27 cellular contexts compared by ENCODE assay signal in the genomic region with DNA sequence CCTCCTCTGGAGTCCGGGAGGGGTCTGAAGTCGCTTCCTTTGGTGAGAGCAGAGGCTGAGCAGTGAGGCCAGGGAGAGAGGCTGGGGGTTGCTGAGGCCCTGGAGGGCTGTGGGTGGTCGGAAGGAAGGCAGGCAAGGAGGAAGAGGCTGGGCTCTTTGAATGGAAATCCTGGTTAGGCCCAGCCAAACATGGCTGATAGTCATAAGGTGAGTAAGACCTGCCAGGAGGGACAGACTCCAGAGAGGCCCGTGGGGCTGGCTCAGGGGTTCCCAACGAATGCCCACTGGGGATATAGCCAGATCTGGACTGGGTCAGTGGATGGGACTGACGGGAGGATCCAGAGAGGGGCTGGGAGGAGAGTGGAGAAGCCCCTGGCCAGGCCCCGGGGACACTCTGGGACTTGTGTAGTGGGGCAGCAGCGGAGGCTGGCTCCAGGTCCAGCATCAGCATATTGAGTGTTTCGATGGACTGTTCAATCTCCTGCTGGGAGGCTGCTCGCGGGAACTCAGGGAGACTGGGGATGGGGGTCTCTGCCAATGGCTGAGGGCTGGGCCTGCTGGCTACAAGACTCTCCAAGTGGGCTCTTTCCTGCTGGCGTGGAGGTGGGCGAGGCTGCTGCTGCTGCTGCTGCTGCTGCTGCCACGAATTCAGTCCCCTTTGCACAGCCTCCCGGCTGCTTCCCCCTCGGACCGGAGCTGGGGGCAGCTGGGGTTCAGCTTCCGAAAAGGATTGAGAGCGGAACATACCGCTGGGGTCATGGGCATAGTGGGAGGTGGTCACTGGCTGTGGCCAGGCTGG.
DNase-seq lines count a peak whose midpoint lies in the region; ATAC-seq and TF ChIP-seq lines count a peak whose summit lies in the region.
"Had no signal": no experiment of that assay in that cellular context is flagged by ENCODE, and none has a peak within 500 bp of the region (broad histone marks: within the 10 kb centered on the region; RNA-seq: fewer than 3 reads in every experiment).

No MANE protein-coding gene starts in this region.

- no peaks in the 10 kb centered on the region for H4K20me1 ChIP-seq in mammary epithelial cell (ENCODE audit: insufficient read depth, low read length)

- H3K9ac ChIP-seq in mammary epithelial cell (ENCODE audit: insufficient read depth, low read length) (no peak overlapping the region), rectal smooth muscle tissue (ENCODE audit: low read length) (no peak overlapping the region)

- no peak for DNase-seq in breast epithelium (ENCODE audit: low spot score in 2 of 2)
- DNase-seq in mammary epithelial cell = no peak
- DNase-seq in left lobe of liver (ENCODE audit: low spot score) = no peak
- peak in 1 of 2 donors; percentile 65 for DNase-seq in upper lobe of left lung
- DNase-seq in AG08396 (ENCODE audit: low spot score) = no peak
- DNase-seq in effector memory CD8-positive, alpha-beta T cell = no peak
- DNase-seq: activated CD4-positive, alpha-beta T cell treated with anti-CD3 and anti-CD28 coated beads, Interleukin-2, amount 10 ng/mL, durations not matched to agents 24 days and 14 days; activated naive CD4-positive, alpha-beta T cell treated with Interleukin-2 at 50 U/mL for 16 hours; activated T-cell treated with anti-CD3 and anti-CD28 coated beads, Interleukin-2, amount 50 U/mL, for 48 hours; CD4-positive, alpha-beta T cell; dermis blood vessel endothelial cell; HCEC 1CT; NCI-H1092 treated with DMSO at 0.1 percent for 48 hours; NCI-H2029; NCI-H345; NCI-H748 treated with DMSO at 0.1 percent for 48 hours; stimulated activated CD4-positive, alpha-beta T cell treated with anti-CD3 and anti-CD28 coated beads, Interleukin-2, amount 100 ng/mL, for 24 hours; T-helper 9 cell; thyroid gland; WERI-Rb-1 had no signal

- no peak for TF ChIP-seq EP300 in upper lobe of left lung (IDR thresholded peaks at IDR 0.05)

- H3K4me1 Mint-ChIP-seq in effector memory CD8-positive, alpha-beta T cell (ENCODE audit: low read depth in 2 of 2) = no peaks in the 10 kb centered on the region
- H3K4me1 Mint-ChIP-seq: activated CD4-positive, alpha-beta T cell treated with anti-CD3 and anti-CD28 coated beads, Interleukin-2, amount 10 ng/mL, durations not matched to agents 24 days and 14 days had no signal

- no peak overlapping the region for H3K4me2 ChIP-seq in mammary epithelial cell (ENCODE audit: insufficient read depth, low read depth, low read length)

- intact Hi-C loops in breast epithelium (cut with DNase I; ENCODE audit: low total_unique reads) = no loop called here
- intact Hi-C loops in mammary epithelial cell (cut with micrococcal nuclease) = no loop called here

- H3K36me3 ChIP-seq in breast epithelium (no peaks in the 10 kb centered on the region), mammary epithelial cell (ENCODE audit: insufficient read depth, low read length) (no peaks in the 10 kb centered on the region), rectal smooth muscle tissue (ENCODE audit: control insufficient read depth, insufficient read depth, low read length) (peaks cover 27% of the 10 kb centered on the region), upper lobe of left lung (peaks cover 24 to 66% (median 35%) of the 10 kb centered on the region in 4 donors)
- H3K36me3 ChIP-seq: neutrophil, WERI-Rb-1 had no signal

- H3K36me3 Mint-ChIP-seq in effector memory CD8-positive, alpha-beta T cell (ENCODE audit: insufficient read depth) = peaks cover 3% of the 10 kb centered on the region

- in situ Hi-C loops in mammary epithelial cell (cut with MboI; ENCODE audit: low sequenced_read_pairs in 2 of 2) = no loop called here

- dilution Hi-C loops in mammary epithelial cell (cut with HindIII; ENCODE audit: low sequenced_read_pairs) = no loop called here

- no peak overlapping the region for H3K4me3 Mint-ChIP-seq in effector memory CD8-positive, alpha-beta T cell
- H3K4me3 Mint-ChIP-seq: activated CD4-positive, alpha-beta T cell treated with anti-CD3 and anti-CD28 coated beads, Interleukin-2, amount 10 ng/mL, durations not matched to agents 24 days and 14 days; CD4-positive, alpha-beta T cell had no signal

- H3K9me3 ChIP-seq in breast epithelium (no peaks in the 10 kb centered on the region), mammary epithelial cell (replicated peaks; ENCODE audit: insufficient read depth, low read length) (peaks cover 9% of the 10 kb centered on the region), upper lobe of left lung (no peaks in the 10 kb centered on the region)
- H3K9me3 ChIP-seq: neutrophil, prostate gland, thyroid gland had no signal

- BruUV-seq in mammary epithelial cell (replicated peaks; lab: Mats Ljungman, UMichigan) = no TSS peak

- H2AFZ ChIP-seq in mammary epithelial cell (ENCODE audit: low read depth, low read length) = no peak overlapping the region

- 87% methylated on average over 11 of the region's 20 CpGs for WGBS in mammary epithelial cell (ENCODE audit: low coverage, missing lambda C conversion rate)
- WGBS in upper lobe of left lung, 2 donors = 80% methylated on average over 12 to 20 of the region's 20 CpGs

- H3K79me2 ChIP-seq in mammary epithelial cell (ENCODE audit: insufficient read depth, low read length) = no peaks in the 10 kb centered on the region

- CTCF ChIA-PET in mammary epithelial cell (lab: Charles Lee; ENCODE audit: low non-redundant PET) = no interaction called here

- H3K27ac Mint-ChIP-seq in effector memory CD8-positive, alpha-beta T cell = no peak overlapping the region
- H3K27ac Mint-ChIP-seq: activated CD4-positive, alpha-beta T cell treated with anti-CD3 and anti-CD28 coated beads, Interleukin-2, amount 10 ng/mL, durations not matched to agents 24 days and 14 days; CD4-positive, alpha-beta T cell had no signal

- TF ChIP-seq CTCF in breast epithelium (IDR thresholded peaks at IDR 0.05) = no peak
- TF ChIP-seq CTCF in mammary epithelial cell (conservative IDR thresholded peaks at IDR 0.05 in 1 of 2, IDR thresholded peaks at IDR 0.05 in 1 of 2; ENCODE audit: extremely low read depth in 1 of 2, insufficient read depth in 1 of 2, low read depth in 1 of 2, low read length in 2 of 2) = no peak
- no peak for TF ChIP-seq CTCF in upper lobe of left lung (IDR thresholded peaks at IDR 0.05)

- H3K27ac ChIP-seq in breast epithelium (peak overlapping the region; percentile 36 to 55), mammary epithelial cell (ENCODE audit: insufficient read depth, low read depth, low read length) (no peak overlapping the region), rectal smooth muscle tissue (ENCODE audit: low read depth, low read length) (peak overlapping the region; percentile 25), upper lobe of left lung (peak overlapping the region; percentile 21 to 75 (median 72))
- H3K27ac ChIP-seq: 22Rv1, HL-60, neutrophil, prostate gland, WERI-Rb-1 had no signal

- H3K9me3 Mint-ChIP-seq in effector memory CD8-positive, alpha-beta T cell = no peaks in the 10 kb centered on the region
- H3K9me3 Mint-ChIP-seq: activated CD4-positive, alpha-beta T cell treated with anti-CD3 and anti-CD28 coated beads, Interleukin-2, amount 10 ng/mL, durations not matched to agents 24 days and 14 days; CD4-positive, alpha-beta T cell had no signal

- ATAC-seq in left lobe of liver = peak; percentile 2
- ATAC-seq in upper lobe of left lung (ENCODE audit: low FRiP score in 2 of 2) = no peak
- no peak for ATAC-seq in HG03095 (IDR thresholded peaks at IDR 0.05; ENCODE audit: unreplicated experiment)
- ATAC-seq in effector memory CD8-positive, alpha-beta T cell (replicated peaks) = no peak

- H3K27me3 ChIP-seq in breast epithelium (no peaks in the 10 kb centered on the region), mammary epithelial cell (ENCODE audit: insufficient read depth, low read length) (no peaks in the 10 kb centered on the region), rectal smooth muscle tissue (ENCODE audit: control insufficient read depth, insufficient read depth, low read length) (no peaks in the 10 kb centered on the region), upper lobe of left lung (no peaks in the 10 kb centered on the region)
- H3K27me3 ChIP-seq: thyroid gland had no signal

- H3K4me1 ChIP-seq in breast epithelium = peaks cover 4 to 12% of the 10 kb centered on the region in 2 donors
- H3K4me1 ChIP-seq in mammary epithelial cell (ENCODE audit: insufficient read depth, low read length) = peaks cover 26% of the 10 kb centered on the region
- peaks cover 49% of the 10 kb centered on the region for H3K4me1 ChIP-seq in rectal smooth muscle tissue (ENCODE audit: control insufficient read depth, insufficient read depth, low read length)
- peaks cover 52 to 72% (median 61%) of the 10 kb centered on the region in 4 donors for H3K4me1 ChIP-seq in upper lobe of left lung

- peaks cover 15 to 25% of the 10 kb centered on the region in 2 donors for H3K27me3 Mint-ChIP-seq in effector memory CD8-positive, alpha-beta T cell
- H3K27me3 Mint-ChIP-seq: CD4-positive, alpha-beta T cell had no signal

- TF ChIP-seq POLR2A in breast epithelium (IDR thresholded peaks at IDR 0.05) (no peak), upper lobe of left lung (IDR thresholded peaks at IDR 0.05) (no peak)

- H3K4me3 ChIP-seq in breast epithelium (no peak overlapping the region), mammary epithelial cell (replicated peaks in 1 of 3; ENCODE audit: insufficient read depth in 1 of 3, low read depth in 2 of 3, low read length in 3 of 3) (no peak overlapping the region), rectal smooth muscle tissue (ENCODE audit: low read length) (no peak overlapping the region), upper lobe of left lung (no peak overlapping the region)
- H3K4me3 ChIP-seq: prostate gland, skin epidermis, thyroid gland had no signal
